Comparison of ENCODE assay signal across 8 cellular contexts in the genomic region with DNA sequence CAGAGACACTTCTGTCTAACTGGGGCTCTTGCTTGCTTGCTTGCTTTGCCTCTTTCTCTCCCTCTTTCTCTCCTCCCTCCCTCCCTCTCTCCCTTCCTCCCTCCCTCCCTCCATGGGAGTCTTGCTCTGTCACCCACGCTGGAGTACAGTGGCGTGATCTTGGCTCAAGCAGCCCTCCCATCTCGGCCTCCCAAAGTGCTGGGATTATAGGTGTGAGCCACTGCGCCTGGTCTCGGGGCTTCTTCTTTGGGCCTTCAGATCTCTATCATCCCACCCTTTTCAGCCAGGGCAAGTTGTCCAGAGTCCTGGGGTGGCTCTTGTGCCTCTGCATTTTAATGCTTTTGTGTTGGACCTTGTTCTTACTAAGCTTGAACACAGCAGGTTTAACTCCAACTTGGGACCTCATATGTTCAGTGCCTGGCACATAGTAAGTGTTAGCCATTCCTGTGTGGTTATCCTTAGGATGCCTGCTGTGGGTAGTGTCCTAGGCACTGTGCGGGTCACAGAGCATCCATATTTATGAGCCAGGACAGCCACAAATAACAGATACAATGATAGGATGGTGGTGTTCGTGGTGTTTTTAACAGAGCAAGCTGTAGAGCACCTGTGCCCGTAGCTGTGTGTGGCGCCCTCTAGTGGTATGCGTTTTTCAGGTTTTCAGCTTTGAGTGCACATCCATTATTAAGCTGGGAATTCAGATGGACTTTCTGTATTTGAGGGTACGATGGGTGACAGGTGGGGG.
DNase-seq lines count a peak whose midpoint lies in the region; ATAC-seq and TF ChIP-seq lines count a peak whose summit lies in the region.

No MANE protein-coding gene starts in this region.

- no peaks in the 10 kb centered on the region for H3K9me3 Mint-ChIP-seq in activated T-cell treated with anti-CD3 and anti-CD28 coated beads, Interleukin-2, amount 50 U/mL, for 72 hours

- H3K36me3 ChIP-seq in BJ (ENCODE audit: control insufficient read depth, insufficient read depth, low read length) (peaks cover 8% of the 10 kb centered on the region), HEK293 (ENCODE audit: control insufficient read depth in 2 of 2, insufficient read depth in 1 of 2, low read length in 2 of 2) (peaks cover 0 to 54% of the 10 kb centered on the region in 2 experiments; a peak in 1 of 3 replicates), PC-3 (ENCODE audit: low read depth, low read length) (no peaks in the 10 kb centered on the region), neuronal stem cell (replicated peaks in 1 of 2; ENCODE audit: control insufficient read depth in 2 of 2, insufficient read depth in 2 of 2, low read length in 2 of 2) (peaks cover 18 to 77% of the 10 kb centered on the region in 2 donors), testis (ENCODE audit: low read depth, missing control alignments) (no peaks in the 10 kb centered on the region)

- H3K9me2 ChIP-seq in PC-3 (replicated peaks; ENCODE audit: low read length): no peaks in the 10 kb centered on the region

- H3K4me3 ChIP-seq in BJ (ENCODE audit: low read depth, low read length) (no peak overlapping the region), HEK293 (ENCODE audit: low read depth, low read length) (no peak overlapping the region), PC-3 (ENCODE audit: low read length) (no peak overlapping the region), fibroblast of pulmonary artery (replicated peaks; ENCODE audit: low read depth, low read length) (no peak overlapping the region), neuronal stem cell (ENCODE audit: low read length in 2 of 2) (no peak overlapping the region), testis (no peak overlapping the region)

- H3K27ac ChIP-seq in HEK293 (ENCODE audit: extremely low read depth, low read depth, low read length): no peak overlapping the region
- H3K27ac ChIP-seq in PC-3 (ENCODE audit: low read length): no peak overlapping the region
- H3K27ac ChIP-seq in neuronal stem cell (replicated peaks; ENCODE audit: low read length): no peak overlapping the region
- no peak overlapping the region for H3K27ac ChIP-seq in testis

- TF ChIP-seq POLR2A in testis (IDR thresholded peaks at IDR 0.05): no peak

- H3K36me3 Mint-ChIP-seq in activated T-cell treated with anti-CD3 and anti-CD28 coated beads, Interleukin-2, amount 50 U/mL, for 72 hours (ENCODE audit: insufficient read depth in 2 of 2): peaks cover 0 to 4% of the 10 kb centered on the region in 2 donors

- CTCF ChIA-PET in BJ (lab: Yijun Ruan, JAX): interaction anchor here (0.6 to 4.4 kb wide), 35 partner anchors 10 to 302 kb away, joined by 3 to 50 read pairs (median 4); no protein-coding TSS in a partner anchor
- CTCF ChIA-PET in HEK293 (lab: Yijun Ruan, JAX): interaction anchor here (0.5 to 4.1 kb wide), 35 partner anchors 8 to 1864 kb away, joined by 3 to 83 read pairs (median 5); no protein-coding TSS in a partner anchor
- CTCF ChIA-PET in PC-3 (lab: Charles Lee): interaction anchor here (0.5 to 1.7 kb wide), 16 partner anchors 8 to 267 kb away, joined by 3 to 37 read pairs (median 4); no protein-coding TSS in a partner anchor

- H3K4me3 Mint-ChIP-seq in activated T-cell treated with anti-CD3 and anti-CD28 coated beads, Interleukin-2, amount 50 U/mL, for 72 hours: no peak overlapping the region

- no peaks in the 10 kb centered on the region for H4K20me1 ChIP-seq in PC-3 (ENCODE audit: low read length)

- no peak overlapping the region for H2BK12ac ChIP-seq in neuronal stem cell (ENCODE audit: low read length)

- no peak overlapping the region for H3K18ac ChIP-seq in neuronal stem cell (ENCODE audit: low read length)

- H3K27ac Mint-ChIP-seq in activated T-cell treated with anti-CD3 and anti-CD28 coated beads, Interleukin-2, amount 50 U/mL, for 72 hours: no peak overlapping the region

- H3K14ac ChIP-seq in neuronal stem cell (ENCODE audit: low read length): no peak overlapping the region

- H3K79me1 ChIP-seq in neuronal stem cell (ENCODE audit: low read depth, low read length): peaks cover 2% of the 10 kb centered on the region

- BruUV-seq in PC-3 (replicated peaks; lab: Mats Ljungman, UMichigan): no TSS peak

- ATAC-seq in PC-3 (peak; percentile 94), GM18502 (IDR thresholded peaks at IDR 0.05; ENCODE audit: poor library complexity, unreplicated experiment) (no peak)
- ATAC-seq in activated T-cell treated with anti-CD3 and anti-CD28 coated beads, Interleukin-2, amount 50 U/mL, for 72 hours (replicated peaks in 1 of 2): peak; percentile 55 to 60

- no peak overlapping the region for H2BK120ac ChIP-seq in neuronal stem cell (ENCODE audit: low read depth, low read length)

- H3K27me3 Mint-ChIP-seq in activated T-cell treated with anti-CD3 and anti-CD28 coated beads, Interleukin-2, amount 50 U/mL, for 72 hours (ENCODE audit: low read depth): no peaks in the 10 kb centered on the region

- TF ChIP-seq CTCF in BJ (IDR thresholded peaks at IDR 0.05; ENCODE audit: insufficient read depth, low read depth, low read length) (peak; percentile 89), HEK293 (tag by site-specific recombination; IDR thresholded peaks at IDR 0.05) (peak; percentile 74), PC-3 (conservative IDR thresholded peaks at IDR 0.05; ENCODE audit: low read depth, low read length) (peak; percentile 97), fibroblast of pulmonary artery (IDR thresholded peaks at IDR 0.05; ENCODE audit: low read length, missing control alignments) (peak; percentile 92), testis (IDR thresholded peaks at IDR 0.05) (peak; percentile 75 to 88 (median 80))

- peaks cover 22% of the 10 kb centered on the region for H3K4me1 Mint-ChIP-seq in activated T-cell treated with anti-CD3 and anti-CD28 coated beads, Interleukin-2, amount 50 U/mL, for 72 hours (ENCODE audit: low read depth)

- H3K27me3 ChIP-seq in BJ (ENCODE audit: control insufficient read depth, insufficient read depth, low read length) (no peaks in the 10 kb centered on the region), PC-3 (ENCODE audit: low read length) (no peaks in the 10 kb centered on the region), neuronal stem cell (ENCODE audit: control insufficient read depth in 3 of 3, insufficient read depth in 3 of 3, low read depth in 1 of 3, low read length in 3 of 3) (no peaks in the 10 kb centered on the region), testis (no peaks in the 10 kb centered on the region)

- intact Hi-C loops in PC-3 (cut with micrococcal nuclease) (loop anchor here (1.0 to 2.0 kb wide), 5 partner anchors 38 to 297 kb away; no protein-coding TSS in a partner anchor), testis (cut with DNase I; ENCODE audit: low total_unique reads) (no loop called here)

- WGBS in neuronal stem cell (ENCODE audit: extremely low coverage in 2 of 2, insufficient read length in 2 of 2, insufficient replicate concordance in 1 of 2), 2 donors: no CpG with 5 or more reads among the region's 11 CpGs
- 52 to 60% methylated on average over 11 of the region's 11 CpGs for WGBS in testis, 2 donors

- H3K9me3 ChIP-seq in HEK293 (ENCODE audit: control insufficient read depth, insufficient read depth, low read depth, low read length) (no peaks in the 10 kb centered on the region), PC-3 (ENCODE audit: low read length) (no peaks in the 10 kb centered on the region), neuronal stem cell (replicated peaks in 1 of 2; ENCODE audit: control insufficient read depth in 2 of 2, insufficient read depth in 1 of 2, low read depth in 1 of 2, low read length in 2 of 2) (no peaks in the 10 kb centered on the region), testis (no peaks in the 10 kb centered on the region)

- H3K4ac ChIP-seq in neuronal stem cell (ENCODE audit: low read length): no peak overlapping the region

- no peak overlapping the region for H3K4me2 ChIP-seq in PC-3 (ENCODE audit: low read length)
- H3K4me2 ChIP-seq in neuronal stem cell (ENCODE audit: insufficient read depth, low read length, poor library complexity, severe bottlenecking): no peak overlapping the region

- no peaks in the 10 kb centered on the region for H3F3A ChIP-seq in PC-3 (ENCODE audit: low read length, unreplicated experiment)

- POLR2A ChIA-PET in BJ (lab: Charles Lee) (no interaction called here), HEK293 (lab: Yijun Ruan, JAX) (interaction anchor here (0.6 kb wide), 1 partner anchor 250 kb away, joined by 3 read pairs; no protein-coding TSS in a partner anchor), PC-3 (lab: Charles Lee; ENCODE audit: unreplicated experiment) (no interaction called here)

- no peak overlapping the region for H3K23ac ChIP-seq in neuronal stem cell (ENCODE audit: low read depth, low read length, poor library complexity)

- H2AFZ ChIP-seq in PC-3 (ENCODE audit: low read length) (no peak overlapping the region), neuronal stem cell (ENCODE audit: low read length) (no peak overlapping the region)

- H2BK5ac ChIP-seq in neuronal stem cell (ENCODE audit: low read length): no peak overlapping the region

- H4K91ac ChIP-seq in neuronal stem cell (ENCODE audit: low read depth, low read length, poor library complexity): no peak overlapping the region

- H3K9ac ChIP-seq in PC-3 (ENCODE audit: low read length) (no peak overlapping the region), neuronal stem cell (ENCODE audit: low read depth, low read length, poor library complexity) (no peak overlapping the region)

- H3K4me1 ChIP-seq in HEK293 (ENCODE audit: control insufficient read depth, insufficient read depth, low read length) (no peaks in the 10 kb centered on the region), PC-3 (ENCODE audit: insufficient read depth, low read length) (no peaks in the 10 kb centered on the region), neuronal stem cell (ENCODE audit: control insufficient read depth in 2 of 2, insufficient read depth in 1 of 2, low read depth in 1 of 2, low read length in 2 of 2) (peaks cover 6 to 14% of the 10 kb centered on the region in 2 donors), testis (peaks cover 8% of the 10 kb centered on the region)

- no peak overlapping the region for H2BK15ac ChIP-seq in neuronal stem cell (ENCODE audit: low read length)

- H3K79me2 ChIP-seq in PC-3 (ENCODE audit: low read length): no peaks in the 10 kb centered on the region

- no peak overlapping the region for H4K8ac ChIP-seq in neuronal stem cell (ENCODE audit: low read depth, low read length)

- H2AK5ac ChIP-seq in neuronal stem cell (ENCODE audit: low read depth, low read length): no peak overlapping the region

- DNase-seq in BJ (ENCODE audit: low read depth) (no peak), PC-3 (peak; percentile 90), fibroblast of pulmonary artery (ENCODE audit: low read depth) (peak; percentile 77), neuronal stem cell (ENCODE audit: low spot score) (peak; percentile 72), testis (peak; percentile 85)
- peak; percentile 62 to 73 for DNase-seq in activated T-cell treated with anti-CD3 and anti-CD28 coated beads, Interleukin-2, amount 50 U/mL, for 72 hours

TF ChIP-seq in HEK293, 187 proteins besides CTCF, POLR2A, EP300 and RAD21 (continues in another document):
- TF ChIP-seq ZNF394 (tag by site-specific recombination; IDR thresholded peaks at IDR 0.05; ENCODE audit: borderline replicate concordance) (no peak), ZNF24 (tag by site-specific recombination; IDR thresholded peaks at IDR 0.05) (no peak)
